In the genomic region with DNA sequence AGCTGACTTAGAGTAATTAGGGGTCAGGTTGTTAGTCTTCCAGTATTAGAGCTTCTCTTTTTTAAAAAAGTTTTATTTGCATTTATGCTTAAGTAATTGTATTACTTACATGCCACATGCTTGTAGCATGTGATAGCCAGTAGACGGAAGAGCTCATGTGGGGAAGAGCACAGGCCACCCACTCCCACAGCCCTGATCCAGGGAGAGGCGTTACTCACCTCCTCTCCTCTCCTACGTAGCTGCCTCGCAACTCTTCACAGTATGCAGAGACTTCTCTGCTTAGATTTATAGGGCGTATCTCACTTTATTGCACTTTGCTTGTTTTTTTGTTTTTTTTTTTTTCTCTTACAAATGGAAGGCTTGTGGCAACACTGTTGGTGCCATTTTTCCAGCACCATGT, we compare ENCODE assay signal across 27 cellular contexts.
"Had no signal": no experiment of that assay in that cellular context is flagged by ENCODE, and none has a peak within 500 bp of the region (broad histone marks: within the 10 kb centered on the region; RNA-seq: fewer than 3 reads in every experiment).

No MANE protein-coding gene starts in this region.

- H3K27ac ChIP-seq: heart left ventricle, hepatocyte, neutrophil, pancreas, right atrium auricular region, thyroid gland had no signal

- H3K4me1 ChIP-seq: pancreas, thyroid gland had no signal

- H3K36me3 ChIP-seq: pancreas, right atrium auricular region, thyroid gland had no signal

- H3K9me3 Mint-ChIP-seq: effector memory CD8-positive, alpha-beta T cell; memory B cell; mesothelial cell of epicardium; naive B cell; natural killer cell treated with Interleukin-12 subunit alpha and Interleukin-12 subunit beta and Interleukin-15 and Interleukin-18, amount 100 ng/mL, for 72 hours; neural crest cell; stimulated activated naive CD8-positive, alpha-beta T cell treated with anti-CD3 and anti-CD28 coated beads, Interleukin-15, Interleukin-2, amounts not matched to agents 100 ng/mL and 50 ng/mL, for 24 hours had no signal

- H3K27ac Mint-ChIP-seq: memory B cell; mesothelial cell of epicardium; progenitor cell of endocrine pancreas; stimulated activated naive CD8-positive, alpha-beta T cell treated with anti-CD3 and anti-CD28 coated beads, Interleukin-15, Interleukin-2, amounts not matched to agents 100 ng/mL and 50 ng/mL, for 24 hours had no signal

- ATAC-seq: effector memory CD8-positive, alpha-beta T cell; heart left ventricle; left lobe of liver; mucosa of descending colon; natural killer cell treated with Interleukin-12 subunit alpha and Interleukin-12 subunit beta and Interleukin-15 and Interleukin-18, amount 100 ng/mL, for 72 hours; pancreas; sciatic nerve had no signal

- DNase-seq: cortex of kidney; effector memory CD8-positive, alpha-beta T cell; erythroblast; heart left ventricle; kidney; mucosa of descending colon; naive B cell; pancreas; stimulated activated CD4-positive, alpha-beta T cell treated with anti-CD3 and anti-CD28 coated beads, Interleukin-12 subunit alpha, Interleukin-12 subunit beta, amount 100 ng/mL, for 4 hours; stimulated activated CD4-positive, alpha-beta T cell treated with anti-CD3 and anti-CD28 coated beads, Interleukin-1b, Interleukin-23, amount 100 ng/mL, for 48 hours; stimulated activated CD4-positive, alpha-beta T cell treated with anti-CD3 and anti-CD28 coated beads, Interleukin-4, amount 100 ng/mL, for 1 hour; stimulated activated CD8-positive, alpha-beta memory T cell treated with anti-CD3 and anti-CD28 coated beads, Interleukin-4, amount 100 ng/mL, for 48 hours; thyroid gland; trophoblast cell had no signal

- H3K4me3 Mint-ChIP-seq: effector memory CD8-positive, alpha-beta T cell; memory B cell; mesothelial cell of epicardium; natural killer cell treated with Interleukin-12 subunit alpha and Interleukin-12 subunit beta and Interleukin-15 and Interleukin-18, amount 100 ng/mL, for 72 hours; neural crest cell; stimulated activated naive CD8-positive, alpha-beta T cell treated with anti-CD3 and anti-CD28 coated beads, Interleukin-15, Interleukin-2, amounts not matched to agents 100 ng/mL and 50 ng/mL, for 24 hours had no signal

- H3K4me2 ChIP-seq: hepatocyte, smooth muscle cell had no signal

- H3K36me3 Mint-ChIP-seq: natural killer cell treated with Interleukin-12 subunit alpha and Interleukin-12 subunit beta and Interleukin-15 and Interleukin-18, amount 100 ng/mL, for 72 hours had no signal

- H3K27me3 Mint-ChIP-seq: effector memory CD8-positive, alpha-beta T cell; memory B cell; naive B cell; natural killer cell treated with Interleukin-12 subunit alpha and Interleukin-12 subunit beta and Interleukin-15 and Interleukin-18, amount 100 ng/mL, for 72 hours; progenitor cell of endocrine pancreas; stimulated activated naive CD8-positive, alpha-beta T cell treated with anti-CD3 and anti-CD28 coated beads, Interleukin-15, Interleukin-2, amounts not matched to agents 100 ng/mL and 50 ng/mL, for 24 hours had no signal

- H3K4me3 ChIP-seq: heart left ventricle, hepatocyte, lung, mucosa of descending colon, pancreas, right atrium auricular region, smooth muscle cell, thyroid gland had no signal

- H3K27me3 ChIP-seq: heart left ventricle, hepatocyte, neutrophil, pancreas, right atrium auricular region, thyroid gland had no signal

- H3K9me3 ChIP-seq: heart left ventricle, mucosa of descending colon, neutrophil, pancreas, right atrium auricular region, thyroid gland had no signal

- H2AFZ ChIP-seq: hepatocyte had no signal
